In the genomic region with DNA sequence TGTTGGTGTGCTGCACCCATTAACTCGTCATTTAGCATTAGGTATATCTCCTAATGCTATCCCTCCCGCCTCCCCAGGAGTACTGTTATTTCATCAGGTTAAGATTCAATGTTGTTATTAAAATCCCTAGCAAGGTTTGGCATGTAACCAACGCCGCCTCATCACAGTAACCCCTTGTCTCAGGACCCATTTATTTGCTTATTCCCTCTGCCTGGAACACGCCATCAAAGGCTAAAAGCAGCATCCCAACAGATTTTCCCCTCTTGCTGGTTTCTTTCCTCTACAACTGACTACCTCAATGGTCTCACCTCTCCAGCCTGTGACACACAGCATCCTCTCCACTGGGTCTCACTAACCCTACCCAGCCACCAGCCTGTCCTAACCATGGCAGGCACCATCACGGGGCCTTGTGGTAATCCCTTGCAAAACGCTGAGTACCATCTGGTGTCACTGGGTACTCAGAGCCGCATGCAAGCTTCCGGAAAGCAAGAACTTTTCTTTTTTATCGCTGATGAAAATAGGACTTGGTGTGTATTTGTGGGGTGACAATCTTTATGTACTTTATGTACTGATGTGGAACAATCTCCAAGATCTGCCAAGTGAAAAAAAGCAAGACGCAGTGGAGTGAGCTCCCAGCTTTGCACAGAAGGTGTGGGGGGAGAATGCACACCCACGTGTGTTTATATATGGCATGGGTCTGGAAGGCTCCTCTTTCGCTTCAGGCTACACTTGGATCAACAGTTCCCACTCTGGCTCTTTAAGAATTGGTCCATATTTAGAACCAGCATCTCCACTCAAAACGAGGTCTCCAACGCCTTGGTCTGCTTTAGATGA, we compare ENCODE assay signal across 13 cellular contexts. TPM values are rescaled to one million over a fixed set of nuclear protein-coding genes. Genes with fewer than 3 reads are reported as not detected.
A peak's percentile ranks its signal among the peaks of the same experiment; 100 is the strongest.
DNase-seq lines count a peak whose midpoint lies in the region.
"Had no signal": no experiment of that assay in that cellular context is flagged by ENCODE, and none has a peak within 500 bp of the region (broad histone marks: within the 10 kb centered on the region; RNA-seq: fewer than 3 reads in every experiment).

No MANE protein-coding gene starts in this region.

- DNase-seq in stimulated activated CD4-positive, alpha-beta T cell treated with anti-CD3 and anti-CD28 coated beads, Interleukin-15, amount 100 ng/mL, for 24 hours = peak; percentile 31
- no peak for DNase-seq in stimulated activated CD4-positive, alpha-beta T cell treated with anti-CD3 and anti-CD28 coated beads, Interleukin-12 subunit alpha, Interleukin-12 subunit beta, amount 100 ng/mL, for 4 hours
- peak; percentile 79 for DNase-seq in NCI-H82 (lab: John Stamatoyannopoulos, UW)
- DNase-seq in cerebellar cortex (ENCODE audit: low spot score) = peak; percentile 31
- peak; percentile 74 for DNase-seq in superior temporal gyrus (ENCODE audit: extremely low spot score)
- no peak for DNase-seq in NCI-H2081 treated with DMSO at 0.1 percent for 48 hours (lab: John Stamatoyannopoulos, UW)
- DNase-seq in ureter (ENCODE audit: low spot score) = no peak
- DNase-seq in AG08396 (ENCODE audit: low spot score) = no peak
- DNase-seq: GM23248, heart right ventricle, NCI-H1092 treated with DMSO at 0.1 percent for 48 hours, RPMI8226, testis had no signal

RNA-seq across cellular contexts. Expression of a gene that starts 6.1 kb away (rescaled TPM):
- total RNA-seq in ureter = 2,344 TPM

RNA-seq across cellular contexts. Expression of a gene that starts 30.7 kb away (rescaled TPM):
- total RNA-seq in ureter = 1,068 TPM
- total RNA-seq: GM23248 had no signal

Comparison
In these comparisons a context has a peak if more than half of its experiments do, and no peak if none do; other contexts are left out.
1. DNase-seq: peak in stimulated activated CD4-positive, alpha-beta T cell treated with anti-CD3 and anti-CD28 coated beads, Interleukin-15, amount 100 ng/mL, for 24 hours (single experiment), NCI-H82 (single experiment), cerebellar cortex (single experiment) and superior temporal gyrus (single experiment); none in stimulated activated CD4-positive, alpha-beta T cell treated with anti-CD3 and anti-CD28 coated beads, Interleukin-12 subunit alpha, Interleukin-12 subunit beta, amount 100 ng/mL, for 4 hours (single experiment), NCI-H2081 treated with DMSO at 0.1 percent for 48 hours (single experiment), ureter (single experiment) and AG08396 (single experiment).